Comparison of ENCODE assay signal across 8 cellular contexts in the genomic region with DNA sequence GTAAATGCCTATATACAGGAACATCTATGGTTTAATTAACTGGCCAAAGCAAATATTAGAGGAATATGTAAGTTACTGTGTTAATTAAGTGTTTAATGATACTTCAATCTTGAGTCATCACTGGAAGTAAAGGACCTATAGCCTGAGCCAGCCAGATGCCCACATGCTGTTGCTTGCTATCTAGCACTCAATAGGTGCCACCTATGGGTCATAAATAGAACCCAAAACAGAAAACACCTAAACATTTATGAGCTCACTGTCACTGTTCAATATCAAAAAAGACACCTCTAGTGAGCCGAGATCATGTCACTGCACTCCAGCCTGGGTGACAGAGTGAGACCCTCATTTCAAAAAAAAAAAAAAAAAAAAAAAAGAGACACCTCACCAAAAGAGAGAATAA. TPM values are rescaled to one million over a fixed set of nuclear protein-coding genes. Genes with fewer than 3 reads are reported as not detected.
DNase-seq lines count a peak whose midpoint lies in the region; ATAC-seq, FAIRE-seq and TF ChIP-seq lines count a peak whose summit lies in the region.

No MANE protein-coding gene starts in this region.

- H3K4me2 ChIP-seq in OCI-LY1 (ENCODE audit: low read length) (no peak overlapping the region), smooth muscle cell (no peak overlapping the region)

- H3K9me2 ChIP-seq in OCI-LY1 (ENCODE audit: low read depth, low read length) = no peaks in the 10 kb centered on the region

- no peak for ATAC-seq in HG03135 (IDR thresholded peaks at IDR 0.05; ENCODE audit: unreplicated experiment)

- DNase-seq in NCI-H524 (lab: John Stamatoyannopoulos, UW) (peak; percentile 3 to 53), NCI-H524 treated with DMSO at 0.1 percent for 48 hours (lab: John Stamatoyannopoulos, UW) (no peak), epithelial cell of esophagus (ENCODE audit: low read depth) (peak; percentile 70), smooth muscle cell (lab: John Stamatoyannopoulos, UW; ENCODE audit: unreplicated experiment) (no peak), urothelium cell line (ENCODE audit: low spot score) (no peak)
- DNase-seq in activated T-cell treated with anti-CD3 and anti-CD28 coated beads, Interleukin-2, amount 50 U/mL, for 1 hour = no peak

- H3F3A ChIP-seq in OCI-LY1 (ENCODE audit: insufficient read depth, low read length) = no peaks in the 10 kb centered on the region
- no peaks in the 10 kb centered on the region for H3F3A ChIP-seq in smooth muscle cell (ENCODE audit: low read depth)

- H4K20me1 ChIP-seq in OCI-LY1 (ENCODE audit: insufficient read depth, low read length) (no peaks in the 10 kb centered on the region), smooth muscle cell (ENCODE audit: low read depth) (no peaks in the 10 kb centered on the region)

- H2AFZ ChIP-seq in OCI-LY1 (ENCODE audit: low read length) (no peak overlapping the region), smooth muscle cell (ENCODE audit: low read depth) (no peak overlapping the region)

- no peaks in the 10 kb centered on the region for H3K4me1 ChIP-seq in OCI-LY1 (ENCODE audit: insufficient read depth, low read length, severe bottlenecking)
- no peaks in the 10 kb centered on the region for H3K4me1 ChIP-seq in smooth muscle cell (ENCODE audit: low read depth)

- TF ChIP-seq CTCF in OCI-LY1 (IDR thresholded peaks at IDR 0.05; ENCODE audit: low read length) (peak; percentile 25; the same call in 1 of the 2 replicates), epithelial cell of esophagus (IDR thresholded peaks at IDR 0.05; ENCODE audit: insufficient read depth, low read depth, low read length, missing control alignments) (peak; percentile 61), smooth muscle cell (IDR thresholded peaks at IDR 0.05; ENCODE audit: borderline replicate concordance, insufficient read depth, poor library complexity, severe bottlenecking) (peak; percentile 14)

- H3K36me3 ChIP-seq in OCI-LY1 (ENCODE audit: insufficient read depth, low read length) = peaks cover 29% of the 10 kb centered on the region
- peaks cover 10% of the 10 kb centered on the region for H3K36me3 ChIP-seq in smooth muscle cell (ENCODE audit: low read depth)

- H3K27ac ChIP-seq in OCI-LY1 (ENCODE audit: low read depth, low read length, poor library complexity, severe bottlenecking) = no peak overlapping the region
- H3K27ac ChIP-seq in smooth muscle cell (ENCODE audit: low read depth) = no peak overlapping the region

- H3K79me2 ChIP-seq in OCI-LY1 (ENCODE audit: insufficient read depth, low read length) (no peaks in the 10 kb centered on the region), smooth muscle cell (ENCODE audit: low read depth) (no peaks in the 10 kb centered on the region)

- H3K9ac ChIP-seq in OCI-LY1 (ENCODE audit: low read length) (no peak overlapping the region), smooth muscle cell (ENCODE audit: low read depth) (no peak overlapping the region)

- H3K27me3 ChIP-seq in OCI-LY1 (ENCODE audit: insufficient read depth, low read length) (no peaks in the 10 kb centered on the region), smooth muscle cell (ENCODE audit: low read depth) (no peaks in the 10 kb centered on the region)

- 100% methylated on average over 1 of the region's 1 CpG for WGBS in smooth muscle cell (ENCODE audit: low lambda C conversion rate)

- no peaks in the 10 kb centered on the region for H3K9me3 ChIP-seq in OCI-LY1 (ENCODE audit: low read length)
- no peaks in the 10 kb centered on the region for H3K9me3 ChIP-seq in smooth muscle cell (replicated peaks; ENCODE audit: low read depth)

- no peak overlapping the region for H3K4me3 ChIP-seq in OCI-LY1 (ENCODE audit: low read depth, low read length, poor library complexity, severe bottlenecking)
- no peak overlapping the region for H3K4me3 ChIP-seq in epithelial cell of esophagus (ENCODE audit: low read length)
- H3K4me3 ChIP-seq in smooth muscle cell = no peak overlapping the region

- no peak for FAIRE-seq in urothelium cell line (lab: Jason Lieb, UNC)

RNA-seq across cellular contexts. Expression of gene IP6K2, which starts 48.4 kb away (rescaled TPM):
- total RNA-seq in smooth muscle cell = 106 and 119 TPM in 2 replicates
- 113 and 124 TPM in 2 replicates for polyA plus RNA-seq in smooth muscle cell

Comparison
In these comparisons a context has a peak if more than half of its experiments do, and no peak if none do; other contexts are left out.
1. DNase-seq: peak in NCI-H524 (2 of 2) and epithelial cell of esophagus (single experiment); none in NCI-H524 treated with DMSO at 0.1 percent for 48 hours (single experiment), smooth muscle cell (single experiment), activated T-cell treated with anti-CD3 and anti-CD28 coated beads, Interleukin-2, amount 50 U/mL, for 1 hour (single experiment) and urothelium cell line (single experiment).
2. Peak in every context shown above with its lines, with median percentiles within 50 percentile points of each other: CTCF ChIP-seq.